ENCODE assay signal across 9 cellular contexts in genomic region chr15:50145451-50145872, GRCh38. TPM values are rescaled to one million over a fixed set of nuclear protein-coding genes. Genes with fewer than 3 reads are reported as not detected.
DNase-seq lines count a peak whose midpoint lies in the region; ATAC-seq, FAIRE-seq and TF ChIP-seq lines count a peak whose summit lies in the region.
"Had no signal": no experiment of that assay in that cellular context is flagged by ENCODE, and none has a peak within 500 bp of the region (broad histone marks: within the 10 kb centered on the region; RNA-seq: fewer than 3 reads in every experiment).

No MANE protein-coding gene starts in this region.

- FAIRE-seq in H54 (lab: Jason Lieb, UNC), result no peak

- H3K9ac ChIP-seq in GM23248, result peak overlapping the region; percentile 5; the same call in 1 of the 2 replicates

- H3K9me2 ChIP-seq in GM23248 (ENCODE audit: insufficient read depth), result no peaks in the 10 kb centered on the region

- H3K27ac ChIP-seq in CD8-positive, alpha-beta T cell (ENCODE audit: low read depth, low read length), result no peak overlapping the region
- H3K27ac ChIP-seq in GM23248, result no peak overlapping the region
- no peak overlapping the region for H3K27ac ChIP-seq in heart right ventricle

- 2 to 3% methylated on average over 2 of the region's 2 CpGs for WGBS in GM23248 (ENCODE audit: low coverage in 1 of 2, low lambda C conversion rate in 2 of 2, missing lambda C conversion rate in 2 of 2), 2 experiments
- 1 to 9% methylated on average over 2 of the region's 2 CpGs for WGBS in heart right ventricle, 2 donors

- H3K36me3 Mint-ChIP-seq in CD8-positive, alpha-beta T cell, result no peaks in the 10 kb centered on the region
- H3K36me3 Mint-ChIP-seq in activated T-helper 17 cell treated with anti-CD3 and anti-CD28 coated beads, Interleukin-2, amount 50 U/mL, for 72 hours (ENCODE audit: low read depth), result no peaks in the 10 kb centered on the region
- H3K36me3 Mint-ChIP-seq: naive thymus-derived CD8-positive, alpha-beta T cell had no signal

- no peak overlapping the region for H3K4me3 ChIP-seq in CD8-positive, alpha-beta T cell (ENCODE audit: low read depth, low read length)
- H3K4me3 ChIP-seq in GM23248, result no peak overlapping the region
- no peak overlapping the region for H3K4me3 ChIP-seq in heart right ventricle

- H3K4me1 ChIP-seq in CD8-positive, alpha-beta T cell (ENCODE audit: insufficient read depth, low read length), result no peaks in the 10 kb centered on the region
- H3K4me1 ChIP-seq in GM23248 (ENCODE audit: insufficient read depth) (peaks cover 13% of the 10 kb centered on the region), heart right ventricle (peaks cover 0 to 15% (median 0%) of the 10 kb centered on the region in 9 donors)

- peaks cover 5% of the 10 kb centered on the region; the same call in 1 of the 2 replicates for H3F3A ChIP-seq in GM23248 (ENCODE audit: insufficient read depth)

- peak overlapping the region; percentile 24; the same call in 1 of the 2 replicates for H2AFZ ChIP-seq in GM23248

- H3K9me3 Mint-ChIP-seq in CD8-positive, alpha-beta T cell, result no peaks in the 10 kb centered on the region
- H3K9me3 Mint-ChIP-seq in activated T-helper 17 cell treated with anti-CD3 and anti-CD28 coated beads, Interleukin-2, amount 50 U/mL, for 72 hours, result no peaks in the 10 kb centered on the region
- H3K9me3 Mint-ChIP-seq: naive thymus-derived CD8-positive, alpha-beta T cell had no signal

- no peak overlapping the region for H3K27ac Mint-ChIP-seq in CD8-positive, alpha-beta T cell
- no peak overlapping the region for H3K27ac Mint-ChIP-seq in activated T-helper 17 cell treated with anti-CD3 and anti-CD28 coated beads, Interleukin-2, amount 50 U/mL, for 72 hours
- H3K27ac Mint-ChIP-seq: naive thymus-derived CD8-positive, alpha-beta T cell had no signal

- intact Hi-C loops in CD8-positive, alpha-beta T cell (cut with DNase I, micrococcal nuclease), result loop anchor here (1.0 to 10.0 kb wide), 5 partner anchors 723 to 1791 kb away; no protein-coding TSS in a partner anchor
- intact Hi-C loops in heart right ventricle (cut with DNase I), result loop anchor here in 9 of 10 donors (2.0 to 10.0 kb wide), 8 partner anchors 261 to 1791 kb away; partner anchors contain the start of gene FGF7 (in 1 of the 9)

- no peaks in the 10 kb centered on the region for H3K36me3 ChIP-seq in CD8-positive, alpha-beta T cell (ENCODE audit: insufficient read depth, low read length)
- H3K36me3 ChIP-seq in GM23248 (ENCODE audit: low read depth), result no peaks in the 10 kb centered on the region
- no peaks in the 10 kb centered on the region for H3K36me3 ChIP-seq in heart right ventricle

- no peaks in the 10 kb centered on the region for H3K4me1 Mint-ChIP-seq in CD8-positive, alpha-beta T cell (ENCODE audit: low read depth)
- peaks cover 16% of the 10 kb centered on the region for H3K4me1 Mint-ChIP-seq in activated T-helper 17 cell treated with anti-CD3 and anti-CD28 coated beads, Interleukin-2, amount 50 U/mL, for 72 hours

- no peaks in the 10 kb centered on the region for H3K9me3 ChIP-seq in CD8-positive, alpha-beta T cell (ENCODE audit: low read length)
- no peaks in the 10 kb centered on the region for H3K9me3 ChIP-seq in GM23248 (ENCODE audit: low read depth)
- H3K9me3 ChIP-seq in heart right ventricle, result no peaks in the 10 kb centered on the region

- ATAC-seq in CD8-positive, alpha-beta T cell, result no peak
- peak; percentile 44 for ATAC-seq in activated T-helper 17 cell treated with anti-CD3 and anti-CD28 coated beads, Interleukin-2, amount 50 U/mL, for 72 hours (replicated peaks)
- ATAC-seq in heart right ventricle, result peak in 7 of 8 donors; percentile 74 to 94 (median 83)
- ATAC-seq: naive thymus-derived CD8-positive, alpha-beta T cell had no signal

- CTCF ChIA-PET in CD8-positive, alpha-beta T cell (lab: Charles Lee), result interaction anchor here (0.7 to 1.8 kb wide), 7 partner anchors 19 to 1288 kb away, joined by 3 to 24 read pairs (median 3); partner anchors contain the start of gene FGF7

- H4K20me1 ChIP-seq in GM23248 (ENCODE audit: insufficient read depth), result no peaks in the 10 kb centered on the region

- H3K4me3 Mint-ChIP-seq in CD8-positive, alpha-beta T cell, result no peak overlapping the region
- no peak overlapping the region for H3K4me3 Mint-ChIP-seq in activated T-helper 17 cell treated with anti-CD3 and anti-CD28 coated beads, Interleukin-2, amount 50 U/mL, for 72 hours
- H3K4me3 Mint-ChIP-seq: naive thymus-derived CD8-positive, alpha-beta T cell had no signal

- peak overlapping the region; percentile 42 for H3K4me2 ChIP-seq in GM23248 (ENCODE audit: unreplicated experiment)

- TF ChIP-seq CTCF in CD8-positive, alpha-beta T cell (IDR thresholded peaks at IDR 0.05), result peak; percentile 73
- peak; percentile 45 to 75 (median 62) for TF ChIP-seq CTCF in heart right ventricle (IDR thresholded peaks at IDR 0.05)

- TF ChIP-seq POLR2A in H54 (IDR thresholded peaks at IDR 0.05; ENCODE audit: low read depth, low read length), result no peak

- POLR2A ChIA-PET in CD8-positive, alpha-beta T cell (lab: Charles Lee), result no interaction called here

- in situ Hi-C loops in GM23248 (cut with MboI), result loop anchor here (10.0 to 25.0 kb wide), 2 partner anchors 721 to 1283 kb away; partner anchors contain the start of gene FGF7

- no peaks in the 10 kb centered on the region for H3K27me3 ChIP-seq in CD8-positive, alpha-beta T cell (ENCODE audit: insufficient read depth, low read length)
- H3K27me3 ChIP-seq in GM23248 (replicated peaks; ENCODE audit: insufficient read depth) (no peaks in the 10 kb centered on the region), heart right ventricle (no peaks in the 10 kb centered on the region)

- DNase-seq in CD8-positive, alpha-beta T cell, result no peak
- DNase-seq in GM23248 (peak; percentile 85), NCI-H2081 treated with DMSO at 0.1 percent for 48 hours (lab: John Stamatoyannopoulos, UW) (peak; percentile 36), heart right ventricle (no peak), putamen (ENCODE audit: low spot score) (peak; percentile 66), H54 (ENCODE audit: insufficient read length, low spot score) (no peak)
- no peak for DNase-seq in activated naive CD4-positive, alpha-beta T cell treated with Interleukin-2 at 50 U/mL for 16 hours

- no peaks in the 10 kb centered on the region for H3K27me3 Mint-ChIP-seq in CD8-positive, alpha-beta T cell (ENCODE audit: low read depth)
- no peaks in the 10 kb centered on the region for H3K27me3 Mint-ChIP-seq in activated T-helper 17 cell treated with anti-CD3 and anti-CD28 coated beads, Interleukin-2, amount 50 U/mL, for 72 hours

- no peaks in the 10 kb centered on the region for H3K79me2 ChIP-seq in GM23248 (ENCODE audit: insufficient read depth)

RNA-seq across cellular contexts. Expression of gene ATP8B4, which starts 26.4 kb away (rescaled TPM):
- under 1 TPM in 1 of 2 experiments, not detected in 1; 0.14 TPM for total RNA-seq in CD8-positive, alpha-beta T cell
- total RNA-seq in GM23248 (2014; rRNA removed; shearing (Covaris generic)), result 1.5 and 11.4 TPM in 2 replicates
- 0.89 and 1.1 TPM in 2 replicates for polyA plus RNA-seq in GM23248 (2016; fragmentation: Nextera tagmentation; extraction: Ambion mirVana)
- 10 to 100 TPM; 20.0 to 26.1 TPM for total RNA-seq in activated T-helper 17 cell treated with anti-CD3 and anti-CD28 coated beads, Interleukin-2, amount 50 U/mL, for 72 hours
- total RNA-seq in heart right ventricle, result 1 to 10 TPM; 1.1 to 5.3 (median 2.2) TPM
- polyA plus RNA-seq in heart right ventricle, result 1 to 10 TPM in 1 of 2 donors, under 1 TPM in 1; 0.39 to 1.5 TPM
- polyA plus RNA-seq: naive thymus-derived CD8-positive, alpha-beta T cell had no signal

RNA-seq across cellular contexts. Expression of gene SLC27A2, which starts 36.5 kb away (rescaled TPM):
- under 1 TPM; 0.33 to 0.39 TPM for total RNA-seq in CD8-positive, alpha-beta T cell
- not detected in 2 replicates for total RNA-seq in GM23248 (2014; rRNA removed; shearing (Covaris generic))
- polyA plus RNA-seq in GM23248 (2016; fragmentation: Nextera tagmentation; extraction: Ambion mirVana), result not detected in 2 replicates
- total RNA-seq in activated T-helper 17 cell treated with anti-CD3 and anti-CD28 coated beads, Interleukin-2, amount 50 U/mL, for 72 hours, result 10 to 100 TPM; 15.9 to 41.7 TPM
- under 1 TPM in 1 of 10 donors, not detected in 9; 0.32 TPM for total RNA-seq in heart right ventricle
- polyA plus RNA-seq in heart right ventricle, result not detected

Comparison
In these comparisons a context has a peak if more than half of its experiments do, and no peak if none do; other contexts are left out.
1. DNase-seq: peak in GM23248 (single experiment), NCI-H2081 treated with DMSO at 0.1 percent for 48 hours (single experiment) and putamen (single experiment); none in CD8-positive, alpha-beta T cell (0 of 7), heart right ventricle (0 of 2), H54 (single experiment) and activated naive CD4-positive, alpha-beta T cell treated with Interleukin-2 at 50 U/mL for 16 hours (single experiment).
2. RNA of gene SLC27A2, which starts 36.5 kb away (total RNA-seq): 15.9 to 41.7 TPM in activated T-helper 17 cell treated with anti-CD3 and anti-CD28 coated beads, Interleukin-2, amount 50 U/mL, for 72 hours; 0.33 to 0.39 TPM in CD8-positive, alpha-beta T cell, 0.32 TPM in heart right ventricle and not detected in GM23248; every median in the first group is over 10 times any median in the second.